ENCODE assay signal across 1 cellular context in genomic region chr6:36131517-36132220, GRCh38.
TF ChIP-seq lines count a peak whose summit lies in the region.

No MANE protein-coding gene starts in this region.

TF ChIP-seq in K562, 482 proteins besides CTCF, POLR2A, EP300 and RAD21 (continued from another document and continues in another):
- TF ChIP-seq ZNF395 (CRISPR knock-in tag; IDR thresholded peaks at IDR 0.05) (peak; percentile 42; the same call in 1 of the 2 replicates), ZNF707 (CRISPR knock-in tag; conservative IDR thresholded peaks at IDR 0.05) (no peak), POLR2H (tag; IDR thresholded peaks at IDR 0.05; ENCODE audit: low read depth) (no peak), ZKSCAN1 (IDR thresholded peaks at IDR 0.05; ENCODE audit: low read depth, low read length) (no peak), EZH2 (IDR thresholded peaks at IDR 0.05; ENCODE audit: borderline replicate concordance, low read depth, low read length) (no peak), GABPB1 (CRISPR knock-in tag; IDR thresholded peaks at IDR 0.05) (no peak), ZC3H11A (IDR thresholded peaks at IDR 0.05; ENCODE audit: low read depth, low read length) (0 out of 2 replicates have a peak, but pooled peaks have one; percentile 57), L3MBTL2 (IDR thresholded peaks at IDR 0.05) (peak; percentile 66), SNIP1 (IDR thresholded peaks at IDR 0.05; ENCODE audit: low read depth) (no peak), POLR3A (IDR thresholded peaks at IDR 0.05; ENCODE audit: borderline replicate concordance, extremely low read depth, insufficient read depth, insufficient read length) (no peak), ZNF512 (tag; IDR thresholded peaks at IDR 0.05) (no peak), TFAP4 (CRISPR knock-in tag; IDR thresholded peaks at IDR 0.05; ENCODE audit: borderline replicate concordance) (peak; percentile 43; the same call in 1 of the 2 replicates), LEF1 (IDR thresholded peaks at IDR 0.05) (0 out of 2 replicates have a peak, but pooled peaks have one; percentile 37), PATZ1 (CRISPR knock-in tag; IDR thresholded peaks at IDR 0.05; ENCODE audit: borderline replicate concordance) (no peak), RNF2 (IDR thresholded peaks at IDR 0.05) (peak; percentile 55; the same call in 1 of the 2 replicates), DPF2 (IDR thresholded peaks at IDR 0.05) (peak; percentile 63), EP400 (IDR thresholded peaks at IDR 0.05) (no peak), THRB (CRISPR knock-in tag; conservative IDR thresholded peaks at IDR 0.05) (no peak), HNRNPK (IDR thresholded peaks at IDR 0.05; ENCODE audit: low read depth, low read length, poor library complexity, severe bottlenecking) (no peak), ZNF212 (CRISPR knock-in tag; IDR thresholded peaks at IDR 0.05) (no peak), XRCC4 (IDR thresholded peaks at IDR 0.05; ENCODE audit: extremely low read depth, insufficient read depth, insufficient read length) (no peak), NFATC3 (IDR thresholded peaks at IDR 0.05) (no peak), PREB (CRISPR knock-in tag; IDR thresholded peaks at IDR 0.05) (no peak), MLLT1 (IDR thresholded peaks at IDR 0.05) (no peak), USF1 (CRISPR knock-in tag; IDR thresholded peaks at IDR 0.05) (peak; percentile 62), RHOXF2B (CRISPR knock-in tag; conservative IDR thresholded peaks at IDR 0.05) (no peak), ZNF408 (CRISPR knock-in tag; IDR thresholded peaks at IDR 0.05; ENCODE audit: low read depth) (no peak), NBN (IDR thresholded peaks at IDR 0.05; ENCODE audit: low read depth) (no peak), GTF2E2 (tag; IDR thresholded peaks at IDR 0.05) (no peak), CHD1 (IDR thresholded peaks at IDR 0.05; ENCODE audit: low read length) (no peak), SRSF1 (IDR thresholded peaks at IDR 0.05; ENCODE audit: low read depth, low read length) (no peak), NUFIP1 (IDR thresholded peaks at IDR 0.05; ENCODE audit: partially characterized antibody) (no peak), CHCHD3 (CRISPR knock-in tag; IDR thresholded peaks at IDR 0.05) (no peak), SMAD4 (CRISPR knock-in tag; conservative IDR thresholded peaks at IDR 0.05) (peak; percentile 86), ZNF75A (CRISPR knock-in tag; IDR thresholded peaks at IDR 0.05) (no peak), ZNF583 (CRISPR knock-in tag; IDR thresholded peaks at IDR 0.05) (no peak), ZEB2 (IDR thresholded peaks at IDR 0.05) (no peak), ZNF398 (CRISPR knock-in tag; IDR thresholded peaks at IDR 0.05) (no peak), POLR3G (IDR thresholded peaks at IDR 0.05; ENCODE audit: extremely low read depth, insufficient read length, insufficient replicate concordance) (no peak), ZNF140 (CRISPR knock-in tag; IDR thresholded peaks at IDR 0.05) (no peak), MAZ (CRISPR knock-in tag; conservative IDR thresholded peaks at IDR 0.05 in 1 of 2, IDR thresholded peaks at IDR 0.05 in 1 of 2) (no peak), NR2C2 (CRISPR knock-in tag; IDR thresholded peaks at IDR 0.05) (no peak), NR2C2 (tag; IDR thresholded peaks at IDR 0.05) (peak; percentile 82), PHF21A (IDR thresholded peaks at IDR 0.05; ENCODE audit: borderline replicate concordance, low read depth) (peak; percentile 86; the same call in 1 of the 2 replicates), HLTF (IDR thresholded peaks at IDR 0.05) (no peak), ETS2 (tag; IDR thresholded peaks at IDR 0.05; ENCODE audit: borderline replicate concordance, poor library complexity, severe bottlenecking) (no peak), FOXA1 (IDR thresholded peaks at IDR 0.05; ENCODE audit: borderline replicate concordance) (no peak), PRMT5 (CRISPR knock-in tag; IDR thresholded peaks at IDR 0.05) (no peak), ILF3 (IDR thresholded peaks at IDR 0.05; ENCODE audit: borderline replicate concordance) (no peak), CREM (IDR thresholded peaks at IDR 0.05; ENCODE audit: low read depth) (peak; percentile 28; the same call in 1 of the 2 replicates), GATA2 (CRISPR knock-in tag; IDR thresholded peaks at IDR 0.05) (0 out of 2 replicates have a peak, but pooled peaks have one; percentile 33), HDAC2 (IDR thresholded peaks at IDR 0.05) (peak; percentile 97), ZNF668 (CRISPR knock-in tag; IDR thresholded peaks at IDR 0.05) (no peak), MECOM (CRISPR knock-in tag; IDR thresholded peaks at IDR 0.05) (no peak), ZNF780A (CRISPR knock-in tag; IDR thresholded peaks at IDR 0.05) (no peak), ZNF354B (CRISPR knock-in tag; IDR thresholded peaks at IDR 0.05) (no peak), ZNF551 (CRISPR knock-in tag; IDR thresholded peaks at IDR 0.05) (no peak), ARNT (IDR thresholded peaks at IDR 0.05) (no peak), NCOA4 (IDR thresholded peaks at IDR 0.05; ENCODE audit: partially characterized antibody) (no peak), MCM3 (IDR thresholded peaks at IDR 0.05) (no peak), THRA (IDR thresholded peaks at IDR 0.05) (no peak), ZKSCAN8 (CRISPR knock-in tag; IDR thresholded peaks at IDR 0.05) (peak; percentile 83; the same call in 1 of the 2 replicates), KLF13 (tag; IDR thresholded peaks at IDR 0.05; ENCODE audit: borderline replicate concordance, low read depth) (no peak), MCM2 (IDR thresholded peaks at IDR 0.05; ENCODE audit: low read depth) (no peak), ZNF444 (CRISPR knock-in tag; IDR thresholded peaks at IDR 0.05) (no peak), HES1 (IDR thresholded peaks at IDR 0.05; ENCODE audit: low read depth) (peak; percentile 74), ZNF431 (CRISPR knock-in tag; IDR thresholded peaks at IDR 0.05) (no peak), BRD4 (IDR thresholded peaks at IDR 0.05) (no peak), ZBED1 (IDR thresholded peaks at IDR 0.05) (no peak)
